Comparison of ENCODE assay signal across 28 cellular contexts in genomic region chr11:70631624-70632047, GRCh38.
DNase-seq lines count a peak whose midpoint lies in the region; TF ChIP-seq lines count a peak whose summit lies in the region.
"Had no signal": no experiment of that assay in that cellular context is flagged by ENCODE, and none has a peak within 500 bp of the region (broad histone marks: within the 10 kb centered on the region; RNA-seq: fewer than 3 reads in every experiment).

No MANE protein-coding gene starts in this region.

- intact Hi-C loops in dorsolateral prefrontal cortex (cut with DNase I): no loop called here

- TF ChIP-seq CTCF in dorsolateral prefrontal cortex (IDR thresholded peaks at IDR 0.05 in 54 of 56, conservative IDR thresholded peaks at IDR 0.05 in 2 of 56; ENCODE audit: low read depth in 1 of 56, partially characterized antibody in 56 of 56): no peak

- peak overlapping the region in 51 of 59 donors; percentile 4 to 88 (median 67) for H3K27ac ChIP-seq in dorsolateral prefrontal cortex
- H3K27ac ChIP-seq: BLaER1, RWPE1, SK-N-MC had no signal

- DNase-seq in NCI-H524 (lab: John Stamatoyannopoulos, UW) (peak; percentile 11 to 54), NCI-H524 treated with DMSO at 0.1 percent for 48 hours (lab: John Stamatoyannopoulos, UW) (no peak), SK-N-DZ (ENCODE audit: low spot score) (peak; percentile 38), dorsolateral prefrontal cortex (peak in 1 of 10 donors; percentile 56), NCI-H187 treated with DMSO at 0.1 percent for 48 hours (lab: John Stamatoyannopoulos, UW) (no peak), LoVo (ENCODE audit: low spot score) (no peak), mucosa of gallbladder (ENCODE audit: low spot score) (no peak)
- DNase-seq in activated naive CD4-positive, alpha-beta T cell treated with anti-CD3 and anti-CD28 coated beads, Interleukin-2, amount 50 U/mL, for 16 hours: no peak
- DNase-seq: 8988T; ACHN; CD4-positive, CD25-positive, alpha-beta regulatory T cell; DMS53; HFFc6; IMR-90; KG1; MM.1S; NCI-H1092; NCI-H1417 treated with DMSO at 0.1 percent for 48 hours; NCI-H1694 treated with DMSO at 0.1 percent for 48 hours; NCI-H2081 treated with DMSO at 0.1 percent for 48 hours; NCI-H226; NCI-H510A treated with DMSO at 0.1 percent for 48 hours; SHP77 had no signal

- H3K4me3 ChIP-seq in dorsolateral prefrontal cortex: peak overlapping the region in 48 of 59 donors; percentile 7 to 57 (median 32)
- H3K4me3 ChIP-seq: BLaER1, GM23338, HAP-1, SK-N-MC had no signal

- no peaks in the 10 kb centered on the region for H3K27me3 ChIP-seq in dorsolateral prefrontal cortex
- H3K27me3 ChIP-seq: BLaER1 had no signal

Comparison
In these comparisons a context has a peak if more than half of its experiments do, and no peak if none do; other contexts are left out.
1. DNase-seq: peak in NCI-H524 (2 of 2) and SK-N-DZ (single experiment); none in NCI-H524 treated with DMSO at 0.1 percent for 48 hours (single experiment), NCI-H187 treated with DMSO at 0.1 percent for 48 hours (single experiment), LoVo (single experiment), mucosa of gallbladder (single experiment) and activated naive CD4-positive, alpha-beta T cell treated with anti-CD3 and anti-CD28 coated beads, Interleukin-2, amount 50 U/mL, for 16 hours (single experiment).